ENCODE assay signal across 22 cellular contexts in the genomic region with DNA sequence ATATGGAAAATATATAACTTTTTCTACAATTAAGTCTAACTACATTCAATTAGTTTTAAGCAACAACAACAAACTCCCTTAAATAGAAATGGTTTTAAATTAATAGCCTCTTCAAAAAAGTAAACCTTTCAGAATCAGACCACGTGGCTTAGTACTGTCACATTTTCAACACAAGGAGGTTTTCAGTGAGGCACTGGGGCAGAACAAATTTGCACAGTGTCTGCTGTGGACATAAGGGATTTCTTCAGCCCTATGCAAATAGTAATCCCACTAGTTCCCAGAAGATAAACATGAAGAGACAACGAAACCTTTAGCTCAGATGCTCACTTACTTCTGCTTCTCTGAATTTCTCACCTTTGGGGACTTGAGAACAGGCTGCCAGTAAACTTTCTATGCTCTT.
DNase-seq lines count a peak whose midpoint lies in the region; ATAC-seq, FAIRE-seq and TF ChIP-seq lines count a peak whose summit lies in the region.
"Had no signal": no experiment of that assay in that cellular context is flagged by ENCODE, and none has a peak within 500 bp of the region (broad histone marks: within the 10 kb centered on the region; RNA-seq: fewer than 3 reads in every experiment).

No MANE protein-coding gene starts in this region.

- peak; percentile 80 to 83 for DNase-seq in NCI-H526 (lab: John Stamatoyannopoulos, UW)
- peak; percentile 20 for DNase-seq in GM12878 (ENCODE audit: low read depth, low spot score)
- peak; percentile 67 for DNase-seq in pons (ENCODE audit: low spot score)
- DNase-seq in ecto neural progenitor cell (ENCODE audit: low spot score) = no peak
- DNase-seq in sciatic nerve (ENCODE audit: low spot score) = no peak
- DNase-seq: activated B cell treated with CpG ODN at 0.5 μM for 24 hours; activated CD8-positive, alpha-beta T cell treated with anti-CD3 and anti-CD28 coated beads, Interleukin-2, amount 10 ng/mL, durations not matched to agents 7 days and 5 days; activated naive CD8-positive, alpha-beta T cell treated with anti-CD3 and anti-CD28 coated beads, Interleukin-2, amount 50 U/mL, for 24 hours; BE2C; islet precursor cell; mesenchymal stem cell; NCI-H187; RPMI8226; stimulated activated CD4-positive, alpha-beta T cell treated with anti-CD3 and anti-CD28 coated beads, Interleukin-12 subunit alpha, Interleukin-12 subunit beta, amount 100 ng/mL, for 4 hours; tibial artery had no signal

- RAD21 ChIA-PET in GM12878 (lab: Charles Lee; ENCODE audit: unreplicated experiment) = interaction anchor here (0.8 kb wide), 1 partner anchor 169 kb away, joined by 3 read pairs; no protein-coding TSS in a partner anchor

- no peak for TF ChIP-seq EP300 in GM12878 (IDR thresholded peaks at IDR 0.05; ENCODE audit: borderline replicate concordance in 1 of 2, control insufficient read depth in 1 of 2, low read depth in 2 of 2, low read length in 2 of 2)

- ATAC-seq in HG02852 (IDR thresholded peaks at IDR 0.05; ENCODE audit: unreplicated experiment) (peak; percentile 54), GM12878 (peak; percentile 74), HG03457 (IDR thresholded peaks at IDR 0.05; ENCODE audit: unreplicated experiment) (no peak), sciatic nerve (no peak)
- ATAC-seq: activated CD8-positive, alpha-beta T cell treated with anti-CD3 and anti-CD28 coated beads, Interleukin-2, amount 10 ng/mL, durations not matched to agents 7 days and 5 days; activated naive CD8-positive, alpha-beta T cell treated with anti-CD3 and anti-CD28 coated beads, Interleukin-2, amount 50 U/mL, for 24 hours; HCT116; natural killer cell treated with Interleukin-12 subunit alpha and Interleukin-12 subunit beta and Interleukin-15 and Interleukin-18, amount 100 ng/mL, for 72 hours; stimulated activated memory B cell treated with anti-CD40 and anti-IgM and Interleukin-4, amounts not matched to agents 10 μg/mL and 1 μg/mL and 100 μg/mL, for 72 hours had no signal

- no peak for TF ChIP-seq CTCF in GM12878 (IDR thresholded peaks at IDR 0.05 in 2 of 3, conservative IDR thresholded peaks at IDR 0.05 in 1 of 3; ENCODE audit: control insufficient read depth in 2 of 3, extremely low read depth in 1 of 3, insufficient read depth in 1 of 3, low read depth in 3 of 3, low read length in 3 of 3)

- CTCF ChIA-PET in GM12878 (lab: Yijun Ruan, JAX) = interaction anchor here (1.2 kb wide), 1 partner anchor 116 kb away, joined by 3 read pairs; no protein-coding TSS in a partner anchor

- H3K9me3 ChIP-seq in GM12878 (replicated peaks; ENCODE audit: control insufficient read depth, insufficient read depth, low read length) = no peaks in the 10 kb centered on the region; the same call in 2 of the 3 replicates
- H3K9me3 ChIP-seq: BE2C, breast epithelium, esophagus muscularis mucosa, tibial artery had no signal

- no peaks in the 10 kb centered on the region for H3K79me2 ChIP-seq in GM12878 (ENCODE audit: control insufficient read depth, insufficient read depth, low read length)

- no peak for FAIRE-seq in GM12878 (lab: Jason Lieb, UNC)

- H3K27me3 ChIP-seq in GM12878 (replicated peaks in 1 of 2; ENCODE audit: control insufficient read depth in 2 of 2, insufficient read depth in 2 of 2, low read length in 1 of 2) = no peaks in the 10 kb centered on the region
- H3K27me3 ChIP-seq: BE2C, breast epithelium, esophagus muscularis mucosa, tibial artery had no signal

- POLR2A ChIA-PET in GM12878 (lab: Charles Lee) = no interaction called here

- no peaks in the 10 kb centered on the region for H4K20me1 ChIP-seq in GM12878 (ENCODE audit: control insufficient read depth, insufficient read depth)

- intact Hi-C loops in GM12878 (cut with micrococcal nuclease; ENCODE audit: unreplicated experiment) = no loop called here
- intact Hi-C loops in sciatic nerve (cut with DNase I) = no loop called here

- H3K27ac ChIP-seq in GM12878 (ENCODE audit: control insufficient read depth, insufficient read depth) = no peak overlapping the region
- H3K27ac ChIP-seq: breast epithelium, esophagus muscularis mucosa, tibial artery had no signal

- no peaks in the 10 kb centered on the region for H3K4me1 ChIP-seq in GM12878 (ENCODE audit: control insufficient read depth, insufficient read depth, low read length)
- H3K4me1 ChIP-seq: breast epithelium, esophagus muscularis mucosa had no signal

- H3K4me3 ChIP-seq in GM12878 = no peak overlapping the region
- H3K4me3 ChIP-seq: breast epithelium, esophagus muscularis mucosa, tibial artery had no signal

- no peak overlapping the region for H2AFZ ChIP-seq in GM12878 (ENCODE audit: control insufficient read depth, low read depth, low read length)

- SMC1A ChIA-PET in GM12878 (lab: Charles Lee; ENCODE audit: uncharacterized antibody, unreplicated experiment) = interaction anchor here (1.3 to 2.1 kb wide), 5 partner anchors 10 to 184 kb away, joined by 3 to 5 read pairs (median 4); no protein-coding TSS in a partner anchor

- no peak for TF ChIP-seq POLR2A in GM12878 (IDR thresholded peaks at IDR 0.05; ENCODE audit: low read depth, low read length)

- no peaks in the 10 kb centered on the region for H3K36me3 ChIP-seq in GM12878 (ENCODE audit: control insufficient read depth in 2 of 2, insufficient read depth in 2 of 2, low read length in 1 of 2)
- H3K36me3 ChIP-seq: BE2C, breast epithelium, esophagus muscularis mucosa, tibial artery had no signal

- no peak overlapping the region for H3K4me2 ChIP-seq in GM12878 (ENCODE audit: control insufficient read depth, insufficient read depth)

- H3K9ac ChIP-seq in GM12878 (ENCODE audit: control insufficient read depth, insufficient read depth, low read length) = no peak overlapping the region

- TF ChIP-seq RAD21 in GM12878 (IDR thresholded peaks at IDR 0.05; ENCODE audit: insufficient read depth, low read depth, low read length) = no peak

- in situ Hi-C loops in GM12878 (cut with MboI) = no loop called here

- 0% methylated on average over 2 of the region's 2 CpGs for WGBS in GM12878 (ENCODE audit: insufficient coverage, insufficient replicate concordance, low lambda C conversion rate, missing lambda C conversion rate)

- no TSS peak for BruUV-seq in GM12878 (replicated peaks; lab: Mats Ljungman, UMichigan)

TF ChIP-seq in GM12878, 131 proteins besides CTCF, POLR2A, EP300 and RAD21:
- TF ChIP-seq RAD51 (IDR thresholded peaks at IDR 0.05) (peak; percentile 70), IKZF2 (IDR thresholded peaks at IDR 0.05) (peak in 1 of 2 experiments; percentile 44; a peak in 1 of 4 replicates), TARDBP (IDR thresholded peaks at IDR 0.05; ENCODE audit: borderline replicate concordance) (no peak), MEF2B (IDR thresholded peaks at IDR 0.05; ENCODE audit: partially characterized antibody, poor library complexity, severe bottlenecking) (peak; percentile 69)

Comparison
In these comparisons a context has a peak if more than half of its experiments do, and no peak if none do; other contexts are left out.
1. ATAC-seq: peak in HG02852 (single experiment) and GM12878 (single experiment); none in HG03457 (single experiment) and sciatic nerve (single experiment).
2. DNase-seq: peak in NCI-H526 (2 of 2), GM12878 (single experiment) and pons (single experiment); none in ecto neural progenitor cell (single experiment) and sciatic nerve (single experiment).